In genomic region chr16:68234188-68235104, GRCh38 we compare ENCODE assay signal across 9 cellular contexts. TPM values are rescaled to one million over a fixed set of nuclear protein-coding genes. Genes with fewer than 3 reads are reported as not detected.
DNase-seq lines count a peak whose midpoint lies in the region; ATAC-seq and TF ChIP-seq lines count a peak whose summit lies in the region.
"Had no signal": no experiment of that assay in that cellular context is flagged by ENCODE, and none has a peak within 500 bp of the region (broad histone marks: within the 10 kb centered on the region; RNA-seq: fewer than 3 reads in every experiment).

No MANE protein-coding gene starts in this region.

- H3K4me1 ChIP-seq in BLaER1 treated with 17β-estradiol and CSF1 and Interleukin-3, amounts not matched to agents 10 nM and 100 nM, result peaks cover 36 to 64% (median 46%) of the 10 kb centered on the region in 10 experiments
- H3K4me1 ChIP-seq in ascending aorta (peaks cover 11 to 16% of the 10 kb centered on the region in 2 donors), heart right ventricle (peaks cover 9 to 40% (median 24%) of the 10 kb centered on the region in 9 donors)

- H3K9me3 ChIP-seq in BLaER1 treated with 17β-estradiol and CSF1 and Interleukin-3, amounts not matched to agents 10 nM and 100 nM (replicated peaks in 1 of 11), result peaks cover 0 to 16% (median 7%) of the 10 kb centered on the region in 11 experiments; a peak in 13 of 22 replicates
- no peaks in the 10 kb centered on the region for H3K9me3 ChIP-seq in ascending aorta
- H3K9me3 ChIP-seq in heart right ventricle, result no peaks in the 10 kb centered on the region

- ATAC-seq in memory B cell (ENCODE audit: low read depth) (no peak), heart right ventricle (no peak), GM18498 (IDR thresholded peaks at IDR 0.05; ENCODE audit: unreplicated experiment) (no peak), HG03354 (IDR thresholded peaks at IDR 0.05; ENCODE audit: poor library complexity, severe bottlenecking, unreplicated experiment) (no peak)

- H3K27me3 Mint-ChIP-seq in memory B cell, result no peaks in the 10 kb centered on the region

- peak overlapping the region; percentile 66 to 93 (median 85) for H3K4me2 ChIP-seq in BLaER1 treated with 17β-estradiol and CSF1 and Interleukin-3, amounts not matched to agents 10 nM and 100 nM

- no peaks in the 10 kb centered on the region for H3K27me3 ChIP-seq in BLaER1 treated with 17β-estradiol and CSF1 and Interleukin-3, amounts not matched to agents 10 nM and 100 nM
- H3K27me3 ChIP-seq in ascending aorta (no peaks in the 10 kb centered on the region), heart right ventricle (peaks cover 0 to 16% (median 0%) of the 10 kb centered on the region in 7 donors)

- peak overlapping the region in 10 of 11 experiments; percentile 1 to 49 (median 29); a peak in 15 of 22 replicates for H3K9ac ChIP-seq in BLaER1 treated with 17β-estradiol and CSF1 and Interleukin-3, amounts not matched to agents 10 nM and 100 nM

- H3K27ac ChIP-seq in BLaER1 treated with 17β-estradiol and CSF1 and Interleukin-3, amounts not matched to agents 10 nM and 100 nM, result peak overlapping the region in 9 of 11 experiments; percentile 38 to 76 (median 60); a peak in 17 of 22 replicates
- H3K27ac ChIP-seq in ascending aorta (peak overlapping the region; percentile 19 to 34), heart right ventricle (no peak overlapping the region)

- DNase-seq in ascending aorta (ENCODE audit: low spot score in 2 of 2) (peak in 1 of 2 donors; percentile 66), memory B cell (ENCODE audit: low spot score in 2 of 2) (no peak), heart right ventricle (no peak), HK-2 (ENCODE audit: unreplicated experiment) (no peak)
- DNase-seq: NCI-H446 treated with DMSO at 0.1 percent for 48 hours had no signal

- H3K36me3 Mint-ChIP-seq in memory B cell, result no peaks in the 10 kb centered on the region

- peak; percentile 28 for TF ChIP-seq RAD21 in Ishikawa (IDR thresholded peaks at IDR 0.05; ENCODE audit: low read depth)

- no peak for TF ChIP-seq CTCF in ascending aorta (IDR thresholded peaks at IDR 0.05)
- TF ChIP-seq CTCF in heart right ventricle (IDR thresholded peaks at IDR 0.05), result no peak

- peaks cover 18% of the 10 kb centered on the region for H3K4me1 Mint-ChIP-seq in memory B cell

- no peak overlapping the region; a peak in 1 of 20 replicates for H3K4me3 ChIP-seq in BLaER1 treated with 17β-estradiol and CSF1 and Interleukin-3, amounts not matched to agents 10 nM and 100 nM
- H3K4me3 ChIP-seq in ascending aorta, result no peak overlapping the region
- no peak overlapping the region for H3K4me3 ChIP-seq in heart right ventricle

- TF ChIP-seq EP300 in Ishikawa (IDR thresholded peaks at IDR 0.05; ENCODE audit: borderline replicate concordance), result peak; percentile 89

- H3K36me3 ChIP-seq in BLaER1 treated with 17β-estradiol and CSF1 and Interleukin-3, amounts not matched to agents 10 nM and 100 nM, result peaks cover 11 to 29% (median 22%) of the 10 kb centered on the region in 11 experiments; a peak in 20 of 22 replicates
- H3K36me3 ChIP-seq in ascending aorta (no peaks in the 10 kb centered on the region), heart right ventricle (peaks cover 0 to 19% (median 0%) of the 10 kb centered on the region in 9 donors)

- H4K20me1 ChIP-seq in BLaER1 treated with 17β-estradiol and CSF1 and Interleukin-3, amounts not matched to agents 10 nM and 100 nM, result peaks cover 5 to 50% (median 11%) of the 10 kb centered on the region in 11 experiments; a peak in 15 of 22 replicates

- peak overlapping the region; percentile 1 for H3K27ac Mint-ChIP-seq in memory B cell

- no peaks in the 10 kb centered on the region for H3K9me3 Mint-ChIP-seq in memory B cell

- peak overlapping the region; percentile 45 for H3K4me3 Mint-ChIP-seq in memory B cell

- WGBS in heart right ventricle, 2 donors, result 63 to 65% methylated on average over 13 of the region's 13 CpGs

- intact Hi-C loops in ascending aorta (cut with DNase I) (loop anchor here (5.0 to 10.0 kb wide), 2 partner anchors 270 to 427 kb away; partner anchors contain the start of genes RANBP10, SLC12A4 and TSNAXIP1), heart right ventricle (cut with DNase I) (loop anchor here in 5 of 10 donors (5.0 to 10.0 kb wide), 4 partner anchors 150 to 417 kb away; partner anchors contain the start of genes DPEP2 (in 2 of the 5) and NFATC3 (in 1 of the 5))

TF ChIP-seq in Ishikawa, 13 proteins besides CTCF, POLR2A, EP300 and RAD21:
- TF ChIP-seq USF1 (IDR thresholded peaks at IDR 0.05) (no peak; the same call in 1 of the 2 replicates), TAF1 (IDR thresholded peaks at IDR 0.05; ENCODE audit: low read depth) (no peak; the same call in none of the 2 replicates), NFIC (IDR thresholded peaks at IDR 0.05) (peak; percentile 99), MAX (IDR thresholded peaks at IDR 0.05) (peak; percentile 84), YY1 (IDR thresholded peaks at IDR 0.05; ENCODE audit: low read depth) (peak; percentile 69), EGR1 (IDR thresholded peaks at IDR 0.05) (peak; percentile 62), CREB1 (IDR thresholded peaks at IDR 0.05; ENCODE audit: low read depth) (peak; percentile 35; the same call in 1 of the 2 replicates), TCF12 (IDR thresholded peaks at IDR 0.05; ENCODE audit: low read depth) (peak; percentile 99), FOXM1 (IDR thresholded peaks at IDR 0.05; ENCODE audit: borderline replicate concordance, low read depth) (peak; percentile 78; the same call in 1 of the 2 replicates), TEAD4 (IDR thresholded peaks at IDR 0.05) (peak; percentile 65)

RNA-seq across cellular contexts. Expression of gene ESRP2, which starts 1.5 kb away (rescaled TPM):
- total RNA-seq in ascending aorta (not detected), heart right ventricle (1 to 10 TPM in 1 of 10 donors, under 1 TPM in 9; 0.07 to 1.0 (median 0.44) TPM)
- under 1 TPM; 0.25 to 0.66 TPM for polyA plus RNA-seq in heart right ventricle

RNA-seq across cellular contexts. Expression of gene PLA2G15, which starts 10.7 kb away (rescaled TPM):
- 21.9 TPM for total RNA-seq in ascending aorta
- total RNA-seq in heart right ventricle, result 10 to 100 TPM; 31.0 to 62.1 (median 44.0) TPM
- polyA plus RNA-seq in heart right ventricle, result 10 to 100 TPM; 33.1 to 33.7 TPM

RNA-seq across cellular contexts. Expression of gene SLC7A6, which starts 29.9 kb away (rescaled TPM):
- total RNA-seq in ascending aorta (27.7 TPM), heart right ventricle (10 to 100 TPM; 28.4 to 59.2 (median 42.4) TPM)
- polyA plus RNA-seq in heart right ventricle, result 10 to 100 TPM; 22.6 to 85.6 TPM

Comparison
In these comparisons a context has a peak if more than half of its experiments do, and no peak if none do; other contexts are left out.
1. H3K27ac ChIP-seq: peak in BLaER1 treated with 17β-estradiol and CSF1 and Interleukin-3, amounts not matched to agents 10 nM and 100 nM (9 of 11) and ascending aorta (2 of 2); none in heart right ventricle (0 of 10).